Comparison of ENCODE assay signal across 9 cellular contexts in genomic region chr5:172178301-172179031, GRCh38. TPM values are rescaled to one million over a fixed set of nuclear protein-coding genes. Genes with fewer than 3 reads are reported as not detected.
A peak's percentile ranks its signal among the peaks of the same experiment; 100 is the strongest.
DNase-seq lines count a peak whose midpoint lies in the region; ATAC-seq lines count a peak whose summit lies in the region.
"Had no signal": no experiment of that assay in that cellular context is flagged by ENCODE, and none has a peak within 500 bp of the region (broad histone marks: within the 10 kb centered on the region; RNA-seq: fewer than 3 reads in every experiment).

No MANE protein-coding gene starts in this region.

- no peak overlapping the region for H3K9ac ChIP-seq in rectal smooth muscle tissue (ENCODE audit: low read length)

- H3K36me3 ChIP-seq in rectal smooth muscle tissue (ENCODE audit: control insufficient read depth, insufficient read depth, low read length), result no peaks in the 10 kb centered on the region

- H3K27ac Mint-ChIP-seq in T-cell, result peak overlapping the region; percentile 100

- H3K27ac ChIP-seq in rectal smooth muscle tissue (ENCODE audit: low read depth, low read length), result no peak overlapping the region

- H3K27me3 ChIP-seq in rectal smooth muscle tissue (ENCODE audit: control insufficient read depth, insufficient read depth, low read length), result no peaks in the 10 kb centered on the region

- no peaks in the 10 kb centered on the region for H3K27me3 Mint-ChIP-seq in T-cell

- CTCF ChIA-PET in T-cell (lab: Charles Lee), result interaction anchor here (0.6 to 2.1 kb wide), 4 partner anchors 8 to 201 kb away, joined by 3 to 15 read pairs (median 8); partner anchors contain the start of gene STK10 (in 1 of the 2)

- DNase-seq in T-cell, result peak in 23 of 34 experiments; percentile 19 to 60 (median 42)
- peak; percentile 25 to 37 for DNase-seq in cerebellar nuclear complex (lab: John Stamatoyannopoulos, UW)
- no peak for DNase-seq in NCI-H2029 (lab: John Stamatoyannopoulos, UW)
- no peak for DNase-seq in OCI-M2 (lab: John Stamatoyannopoulos, UW; ENCODE audit: unreplicated experiment)

- H3K4me3 ChIP-seq in rectal smooth muscle tissue (ENCODE audit: low read length), result peak overlapping the region; percentile 25

- ATAC-seq in HG03097 (IDR thresholded peaks at IDR 0.05; ENCODE audit: low FRiP score, unreplicated experiment) (peak; percentile 2), T-cell (replicated peaks in 1 of 4) (peak in 3 of 4 experiments; percentile 0 to 9 (median 2)), GM19395 (IDR thresholded peaks at IDR 0.05; ENCODE audit: unreplicated experiment) (no peak), GM21526 (IDR thresholded peaks at IDR 0.05; ENCODE audit: low FRiP score, unreplicated experiment) (no peak)

- no peaks in the 10 kb centered on the region for H3K4me1 ChIP-seq in rectal smooth muscle tissue (ENCODE audit: control insufficient read depth, insufficient read depth, low read length)

- H3K36me3 Mint-ChIP-seq in T-cell, result peaks cover 29% of the 10 kb centered on the region

- POLR2A ChIA-PET in T-cell (lab: Charles Lee), result interaction anchor here (0.5 to 1.2 kb wide), 8 partner anchors 8 to 1434 kb away, joined by 3 to 14 read pairs (median 3); no protein-coding TSS in a partner anchor

- peaks cover 86 to 98% (median 94%) of the 10 kb centered on the region in 3 donors for H3K4me1 Mint-ChIP-seq in T-cell

- H3K9me3 Mint-ChIP-seq in T-cell, result no peaks in the 10 kb centered on the region

- H3K4me3 Mint-ChIP-seq in T-cell, result peak overlapping the region; percentile 79 to 95 (median 89)

RNA-seq across cellular contexts. Expression of gene STK10, which starts 9.6 kb away (rescaled TPM):
- 100 to 1,000 TPM; 305 to 437 (median 331) TPM for total RNA-seq in T-cell

RNA-seq across cellular contexts. Expression of gene EFCAB9, which starts 15.5 kb away (rescaled TPM):
- total RNA-seq in T-cell, result not detected
- total RNA-seq: left cardiac atrium had no signal

Comparison
In these comparisons a context has a peak if more than half of its experiments do, and no peak if none do; other contexts are left out.
1. ATAC-seq: peak in HG03097 (single experiment) and T-cell (3 of 4); none in GM19395 (single experiment) and GM21526 (single experiment).
2. DNase-seq: peak in T-cell (23 of 34) and cerebellar nuclear complex (2 of 2); none in NCI-H2029 (single experiment) and OCI-M2 (single experiment).